In the genomic region with DNA sequence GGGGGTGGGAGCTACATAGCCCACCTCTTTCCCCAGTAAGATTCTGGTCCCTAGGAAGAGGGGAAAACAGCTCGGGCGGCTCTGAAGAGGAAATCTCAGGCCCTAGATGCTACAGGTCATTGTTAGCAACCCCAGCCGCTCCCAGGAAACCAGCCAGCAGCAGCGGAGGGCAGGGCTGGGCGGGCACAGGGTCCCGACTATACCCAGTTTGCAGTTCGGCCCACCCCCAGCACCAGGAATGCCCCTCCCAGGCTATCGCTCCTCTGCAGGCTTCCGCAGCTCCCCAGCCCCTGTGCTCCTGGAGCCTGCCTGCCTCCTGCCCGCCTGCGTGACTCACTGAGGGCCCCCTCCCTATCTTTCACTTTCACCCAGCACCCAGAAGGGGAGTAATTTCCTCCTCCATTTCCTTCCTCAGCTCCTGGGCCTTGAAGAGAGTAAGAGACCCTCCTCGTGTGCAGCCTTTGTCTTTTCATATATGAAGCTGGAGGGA, we compare ENCODE assay signal across 8 cellular contexts. TPM values are rescaled to one million over a fixed set of nuclear protein-coding genes. Genes with fewer than 3 reads are reported as not detected.
A peak's percentile ranks its signal among the peaks of the same experiment; 100 is the strongest.
DNase-seq lines count a peak whose midpoint lies in the region; ATAC-seq and TF ChIP-seq lines count a peak whose summit lies in the region.

No MANE protein-coding gene starts in this region.

- H3K4me3 ChIP-seq in H7 (ENCODE audit: insufficient read depth, low read depth, low read length): no peak overlapping the region
- peak overlapping the region in 1 of 2 donors; percentile 16 for H3K4me3 ChIP-seq in prostate gland

- H3K4me1 Mint-ChIP-seq in activated naive CD8-positive, alpha-beta T cell treated with anti-CD3 and anti-CD28 coated beads, Interleukin-2, amount 10 ng/mL, durations not matched to agents 7 days and 5 days: peaks cover 57% of the 10 kb centered on the region

- no peaks in the 10 kb centered on the region for H3K27me3 Mint-ChIP-seq in activated naive CD8-positive, alpha-beta T cell treated with anti-CD3 and anti-CD28 coated beads, Interleukin-2, amount 10 ng/mL, durations not matched to agents 7 days and 5 days

- H3K9me3 Mint-ChIP-seq in activated naive CD8-positive, alpha-beta T cell treated with anti-CD3 and anti-CD28 coated beads, Interleukin-2, amount 10 ng/mL, durations not matched to agents 7 days and 5 days: no peaks in the 10 kb centered on the region

- H3K36me3 Mint-ChIP-seq in activated naive CD8-positive, alpha-beta T cell treated with anti-CD3 and anti-CD28 coated beads, Interleukin-2, amount 10 ng/mL, durations not matched to agents 7 days and 5 days: peaks cover 11% of the 10 kb centered on the region

- intact Hi-C loops in cardiac septum (cut with DNase I) (loop anchor here (2.0 kb wide), 1 partner anchor 13 kb away; no protein-coding TSS in a partner anchor), prostate gland (cut with DNase I) (no loop called here)

- H3K36me3 ChIP-seq in H7 (replicated peaks; ENCODE audit: control insufficient read depth, insufficient read depth, low read length) (no peaks in the 10 kb centered on the region), prostate gland (peaks cover 0 to 20% of the 10 kb centered on the region in 2 donors)

- peak overlapping the region; percentile 61 to 82 for H3K27ac ChIP-seq in prostate gland

- 1% methylated on average over 12 of the region's 12 CpGs for WGBS in prostate gland

- peak overlapping the region; percentile 94 for H3K27ac Mint-ChIP-seq in activated naive CD8-positive, alpha-beta T cell treated with anti-CD3 and anti-CD28 coated beads, Interleukin-2, amount 10 ng/mL, durations not matched to agents 7 days and 5 days

- peaks cover 67% of the 10 kb centered on the region for H3K4me1 ChIP-seq in prostate gland (replicated peaks)

- TF ChIP-seq POLR2A in prostate gland (IDR thresholded peaks at IDR 0.05): no peak

- POLR2A ChIA-PET in activated naive CD8-positive, alpha-beta T cell treated with anti-CD3 and anti-CD28 coated beads, Interleukin-2, amount 10 ng/mL, durations not matched to agents 7 days and 5 days (lab: Charles Lee): interaction anchor here (0.8 to 10.1 kb wide), 12 partner anchors 8 to 145 kb away, joined by 3 to 286 read pairs (median 4); partner anchors contain the start of genes PNMA1, PTGR2 and ZNF410

- no peaks in the 10 kb centered on the region for H3K9me3 ChIP-seq in prostate gland

- H3K27me3 ChIP-seq in H7 (ENCODE audit: control insufficient read depth, insufficient read depth, low read length) (no peaks in the 10 kb centered on the region), prostate gland (replicated peaks; ENCODE audit: insufficient read depth) (no peaks in the 10 kb centered on the region)

- TF ChIP-seq CTCF in prostate gland (IDR thresholded peaks at IDR 0.05): peak in 1 of 4 experiments; percentile 12

- DNase-seq in AG08395 (ENCODE audit: low spot score): peak; percentile 59
- DNase-seq in H7: peak; percentile 92
- DNase-seq in SIG-M5 treated with dmso at 0.1 percent for 504 hours (lab: John Stamatoyannopoulos, UW; ENCODE audit: unreplicated experiment): peak; percentile 92
- DNase-seq in activated naive CD8-positive, alpha-beta T cell treated with anti-CD3 and anti-CD28 coated beads, Interleukin-2, amount 10 ng/mL, durations not matched to agents 7 days and 5 days: no peak
- DNase-seq in cardiac septum (ENCODE audit: low spot score): peak; percentile 92
- no peak for DNase-seq in prostate gland (ENCODE audit: low spot score)

- peak overlapping the region; percentile 84 for H3K4me3 Mint-ChIP-seq in activated naive CD8-positive, alpha-beta T cell treated with anti-CD3 and anti-CD28 coated beads, Interleukin-2, amount 10 ng/mL, durations not matched to agents 7 days and 5 days

- peak; percentile 71 for ATAC-seq in activated naive CD8-positive, alpha-beta T cell treated with anti-CD3 and anti-CD28 coated beads, Interleukin-2, amount 10 ng/mL, durations not matched to agents 7 days and 5 days (ENCODE audit: low read depth)
- ATAC-seq in HG03520 (IDR thresholded peaks at IDR 0.05; ENCODE audit: unreplicated experiment) (no peak), HG02610 (IDR thresholded peaks at IDR 0.05; ENCODE audit: unreplicated experiment) (no peak)

RNA-seq across cellular contexts. Expression of gene PNMA1, which starts 27.2 kb away (rescaled TPM):
- 18.0 and 18.1 TPM in 2 replicates for total RNA-seq in H7 (2014; rRNA removed; shearing (Covaris generic))
- total RNA-seq in activated naive CD8-positive, alpha-beta T cell treated with anti-CD3 and anti-CD28 coated beads, Interleukin-2, amount 10 ng/mL, durations not matched to agents 7 days and 5 days: 10 to 100 TPM; 32.1 to 34.9 TPM
- total RNA-seq in cardiac septum: 45.9 TPM
- 10 to 100 TPM; 18.6 to 62.7 TPM for total RNA-seq in prostate gland

Comparison
In these comparisons a context has a peak if more than half of its experiments do, and no peak if none do; other contexts are left out.
1. DNase-seq: peak in AG08395 (single experiment), H7 (single experiment), SIG-M5 treated with dmso at 0.1 percent for 504 hours (single experiment) and cardiac septum (single experiment); none in activated naive CD8-positive, alpha-beta T cell treated with anti-CD3 and anti-CD28 coated beads, Interleukin-2, amount 10 ng/mL, durations not matched to agents 7 days and 5 days (single experiment) and prostate gland (single experiment).